In the genomic region with DNA sequence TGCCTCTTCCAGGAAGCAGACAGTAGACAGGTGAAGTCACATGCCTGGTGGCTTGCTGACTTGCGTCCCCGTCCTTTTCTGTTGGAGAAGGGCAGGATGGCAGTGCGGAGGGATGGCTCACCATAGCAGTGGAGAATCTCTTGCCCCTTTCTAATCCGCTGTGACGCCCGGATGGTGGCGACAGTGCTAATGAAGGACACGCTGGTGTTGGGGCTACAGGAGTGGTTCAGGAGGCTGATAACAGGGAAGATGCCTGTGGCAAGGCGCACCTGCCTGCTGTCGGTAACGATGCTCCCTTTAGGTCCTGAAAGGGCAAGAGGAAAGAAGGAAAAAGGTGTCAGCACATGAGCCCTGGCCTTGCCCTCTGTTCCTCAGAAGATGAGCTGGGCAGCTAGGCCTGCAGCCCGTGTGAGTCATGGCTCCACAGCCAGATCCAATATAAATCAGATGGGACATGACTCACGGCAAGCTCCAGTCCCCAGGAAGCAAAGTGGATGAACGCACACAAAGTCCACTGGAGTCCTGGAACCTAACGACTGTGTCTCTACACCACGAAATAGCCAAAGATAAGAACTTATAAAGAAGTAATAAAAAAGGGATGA, we compare ENCODE assay signal across 9 cellular contexts. TPM values are rescaled to one million over a fixed set of nuclear protein-coding genes. Genes with fewer than 3 reads are reported as not detected.
DNase-seq lines count a peak whose midpoint lies in the region; ATAC-seq, FAIRE-seq and TF ChIP-seq lines count a peak whose summit lies in the region.
"Had no signal": no experiment of that assay in that cellular context is flagged by ENCODE, and none has a peak within 500 bp of the region (broad histone marks: within the 10 kb centered on the region; RNA-seq: fewer than 3 reads in every experiment).

No MANE protein-coding gene starts in this region.

- peak; percentile 99 for FAIRE-seq in astrocyte (lab: Jason Lieb, UNC)

- H3K36me3 ChIP-seq in astrocyte (ENCODE audit: insufficient read depth, low read length) (peaks cover 8% of the 10 kb centered on the region), right atrium auricular region (no peaks in the 10 kb centered on the region), skeletal muscle satellite cell (ENCODE audit: insufficient read depth, low read length) (peaks cover 3% of the 10 kb centered on the region), OCI-LY7 (ENCODE audit: insufficient read depth, low read length) (peaks cover 60% of the 10 kb centered on the region)

- peak overlapping the region; percentile 51 for H3K4me2 ChIP-seq in astrocyte (ENCODE audit: low read length)
- peak overlapping the region; percentile 41 for H3K4me2 ChIP-seq in skeletal muscle satellite cell (ENCODE audit: low read length)
- no peak overlapping the region for H3K4me2 ChIP-seq in OCI-LY7 (ENCODE audit: low read length)

- peaks cover 25% of the 10 kb centered on the region for H3K4me1 Mint-ChIP-seq in astrocyte (ENCODE audit: low read depth, unreplicated experiment)

- CTCF ChIA-PET in OCI-LY7 (lab: Charles Lee; ENCODE audit: unreplicated experiment): no interaction called here

- intact Hi-C loops in OCI-LY7 (cut with micrococcal nuclease; ENCODE audit: unreplicated experiment): no loop called here

- no peak overlapping the region for H3K4me3 Mint-ChIP-seq in astrocyte (ENCODE audit: unreplicated experiment)

- H3K4me3 ChIP-seq in astrocyte (ENCODE audit: insufficient read depth, low read depth, low read length): no peak overlapping the region
- no peak overlapping the region for H3K4me3 ChIP-seq in right atrium auricular region
- H3K4me3 ChIP-seq in skeletal muscle satellite cell (ENCODE audit: low read length): peak overlapping the region; percentile 1
- H3K4me3 ChIP-seq in OCI-LY7 (ENCODE audit: low read depth, low read length, poor library complexity, severe bottlenecking): no peak overlapping the region

- no peak for ATAC-seq in HG03280 (IDR thresholded peaks at IDR 0.05; ENCODE audit: unreplicated experiment)

- TF ChIP-seq CTCF in astrocyte (IDR thresholded peaks at IDR 0.05; ENCODE audit: insufficient read depth, low read depth, low read length): no peak
- no peak for TF ChIP-seq CTCF in right atrium auricular region (IDR thresholded peaks at IDR 0.05)
- TF ChIP-seq CTCF in OCI-LY7 (conservative IDR thresholded peaks at IDR 0.05; ENCODE audit: low read length): no peak

- H3K27me3 ChIP-seq in astrocyte (ENCODE audit: insufficient read depth, low read length) (no peaks in the 10 kb centered on the region), right atrium auricular region (no peaks in the 10 kb centered on the region), skeletal muscle satellite cell (ENCODE audit: control insufficient read depth, insufficient read depth, low read length) (no peaks in the 10 kb centered on the region)

- no peaks in the 10 kb centered on the region for H3K9me2 ChIP-seq in OCI-LY7 (ENCODE audit: insufficient read depth, low read length)

- H3K9me3 ChIP-seq in astrocyte (ENCODE audit: insufficient read depth, low read depth, low read length) (no peaks in the 10 kb centered on the region), right atrium auricular region (no peaks in the 10 kb centered on the region), skeletal muscle satellite cell (replicated peaks; ENCODE audit: low read length) (no peaks in the 10 kb centered on the region), OCI-LY7 (ENCODE audit: low read length) (no peaks in the 10 kb centered on the region)

- peak overlapping the region; percentile 61 for H3K27ac ChIP-seq in astrocyte (ENCODE audit: low read depth, low read length)
- peak overlapping the region; percentile 77 to 95 for H3K27ac ChIP-seq in right atrium auricular region
- no peak overlapping the region for H3K27ac ChIP-seq in OCI-LY7 (ENCODE audit: low read depth, low read length, poor library complexity, severe bottlenecking)

- POLR2A ChIA-PET in OCI-LY7 (lab: Charles Lee): no interaction called here

- no peaks in the 10 kb centered on the region for H3K27me3 Mint-ChIP-seq in astrocyte (ENCODE audit: low read depth, unreplicated experiment)

- H3K4me1 ChIP-seq in astrocyte (ENCODE audit: insufficient read depth, low read length) (peaks cover 18% of the 10 kb centered on the region), right atrium auricular region (peaks cover 0 to 52% of the 10 kb centered on the region in 2 donors), skeletal muscle satellite cell (ENCODE audit: control insufficient read depth, insufficient read depth, low read length) (peaks cover 40% of the 10 kb centered on the region), OCI-LY7 (ENCODE audit: insufficient read depth, low read length, poor library complexity, severe bottlenecking) (no peaks in the 10 kb centered on the region)

- H4K20me1 ChIP-seq in astrocyte (ENCODE audit: insufficient read depth, low read length) (peaks cover 5% of the 10 kb centered on the region), OCI-LY7 (ENCODE audit: insufficient read depth, low read length) (no peaks in the 10 kb centered on the region)

- BruUV-seq in OCI-LY7 (replicated peaks; lab: Mats Ljungman, UMichigan): no TSS peak

- no peaks in the 10 kb centered on the region for H3K9me3 Mint-ChIP-seq in astrocyte (ENCODE audit: unreplicated experiment)

- peak overlapping the region; percentile 11 for H3K27ac Mint-ChIP-seq in astrocyte (ENCODE audit: unreplicated experiment)

- DNase-seq in GM03348 (ENCODE audit: low spot score) (peak; percentile 93), astrocyte (ENCODE audit: low read depth) (peak; percentile 92), right atrium auricular region (ENCODE audit: low spot score) (peak; percentile 94), OCI-LY7 (ENCODE audit: low spot score) (no peak), DMS53 treated with DMSO at 0.1 percent for 48 hours (lab: John Stamatoyannopoulos, UW; ENCODE audit: unreplicated experiment) (no peak), MV-4-11 (lab: John Stamatoyannopoulos, UW) (no peak)

- H2AFZ ChIP-seq in astrocyte (ENCODE audit: low read depth, low read length) (no peak overlapping the region), OCI-LY7 (ENCODE audit: low read length) (no peak overlapping the region)

- H3K79me2 ChIP-seq in astrocyte (ENCODE audit: insufficient read depth, low read length): no peaks in the 10 kb centered on the region
- H3K79me2 ChIP-seq in OCI-LY7 (ENCODE audit: insufficient read depth, low read depth, low read length): 0 out of 2 replicates have a peak, but pooled peaks cover 3% of the 10 kb centered on the region

- H3K9ac ChIP-seq in astrocyte (ENCODE audit: low read length): peak overlapping the region; percentile 25
- H3K9ac ChIP-seq in skeletal muscle satellite cell (ENCODE audit: low read depth, low read length): peak overlapping the region; percentile 45

- H3K36me3 Mint-ChIP-seq in astrocyte (ENCODE audit: low read depth, unreplicated experiment): peaks cover 8% of the 10 kb centered on the region

RNA-seq across cellular contexts. Expression of a gene that starts 25.5 kb away (rescaled TPM):
- total RNA-seq in astrocyte (26.6 and 43.8 TPM in 2 replicates), right atrium auricular region (100 to 1,000 TPM; 348 to 498 TPM), OCI-LY7 (2022) (not detected in 2 replicates)
- total RNA-seq in skeletal muscle satellite cell (2012; rRNA removed): 48.2 and 205 TPM in 2 replicates
- total RNA-seq in OCI-LY7 (2014; rRNA removed; shearing (Covaris generic)): not detected in 2 replicates
- total RNA-seq: T-helper 1 cell treated with Interleukin-12 subunit alpha and Interleukin-12 subunit beta and Interleukin-4 antibody, amounts not matched to agents 30 ng/mL and 1 ng/mL, for 36 hours had no signal

RNA-seq across cellular contexts. Expression of a gene that starts 42.3 kb away (rescaled TPM):
- 8.6 and 10.7 TPM in 2 replicates for total RNA-seq in astrocyte
- 1 to 10 TPM; 6.2 to 7.1 TPM for total RNA-seq in right atrium auricular region
- 7.6 and 9.6 TPM in 2 replicates for total RNA-seq in skeletal muscle satellite cell (2012; rRNA removed)
- total RNA-seq in OCI-LY7 (2014; rRNA removed; shearing (Covaris generic)): 21.3 and 27.5 TPM in 2 replicates
- 33.5 and 36.4 TPM in 2 replicates for total RNA-seq in OCI-LY7 (2022)

RNA-seq across cellular contexts. Expression of a gene that starts 42.4 kb away (rescaled TPM):
- total RNA-seq in astrocyte (62.6 and 68.8 TPM in 2 replicates), right atrium auricular region (10 to 100 TPM; 20.9 to 26.9 TPM), OCI-LY7 (2022) (184 and 196 TPM in 2 replicates)
- total RNA-seq in skeletal muscle satellite cell (2012; rRNA removed): 10.6 and 12.2 TPM in 2 replicates
- 55.5 and 90.2 TPM in 2 replicates for total RNA-seq in OCI-LY7 (2014; rRNA removed; shearing (Covaris generic))

RNA-seq across cellular contexts. Expression of a gene that starts 44.7 kb away (rescaled TPM):
- total RNA-seq in astrocyte (0.11 and 0.29 TPM in 2 replicates), right atrium auricular region (1 to 10 TPM; 1.0 to 1.5 TPM), OCI-LY7 (2022) (0.76 and 1.0 TPM in 2 replicates)
- total RNA-seq in skeletal muscle satellite cell (2012; rRNA removed): not detected in 2 replicates
- 0.38 and 0.93 TPM in 2 replicates for total RNA-seq in OCI-LY7 (2014; rRNA removed; shearing (Covaris generic))

Comparison
In these comparisons a context has a peak if more than half of its experiments do, and no peak if none do; other contexts are left out.
1. DNase-seq: peak in GM03348 (single experiment), astrocyte (single experiment) and right atrium auricular region (single experiment); none in OCI-LY7 (single experiment), DMS53 treated with DMSO at 0.1 percent for 48 hours (single experiment) and MV-4-11 (single experiment).
2. RNA of a gene that starts 25.5 kb away (total RNA-seq): 348 to 498 TPM in right atrium auricular region and 26.6 to 43.8 TPM in astrocyte; not detected in OCI-LY7; every median in the first group is over 10 times any median in the second.